ENCODE assay signal across 16 cellular contexts in the genomic region with DNA sequence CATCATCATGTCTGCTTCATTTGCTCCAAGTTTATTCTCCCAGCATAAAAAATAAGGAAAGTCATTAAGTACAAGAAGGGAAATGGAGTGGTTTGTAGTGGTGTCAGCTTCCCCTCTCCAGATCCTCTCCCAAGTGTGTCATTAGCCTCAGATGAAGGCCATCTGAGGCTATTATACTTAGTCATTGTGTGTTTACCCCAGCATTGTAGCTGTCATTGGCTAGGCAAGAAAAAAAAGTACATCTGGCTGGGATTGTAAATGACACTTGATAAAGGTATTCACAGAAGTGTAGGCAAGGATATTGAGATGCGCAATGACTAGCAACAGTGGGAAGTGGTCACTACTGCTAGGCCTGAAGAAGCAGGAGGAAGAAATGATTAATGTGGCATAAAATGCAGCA.
A peak's percentile ranks its signal among the peaks of the same experiment; 100 is the strongest.
DNase-seq lines count a peak whose midpoint lies in the region; ATAC-seq and TF ChIP-seq lines count a peak whose summit lies in the region.
"Had no signal": no experiment of that assay in that cellular context is flagged by ENCODE, and none has a peak within 500 bp of the region (broad histone marks: within the 10 kb centered on the region; RNA-seq: fewer than 3 reads in every experiment).

No MANE protein-coding gene starts in this region.

- no peak overlapping the region for H3K9ac ChIP-seq in SK-N-SH

- no peak for TF ChIP-seq CTCF in AG10803 (conservative IDR thresholded peaks at IDR 0.05; ENCODE audit: low read length)
- no peak for TF ChIP-seq CTCF in HFFc6 (IDR thresholded peaks at IDR 0.05)
- no peak for TF ChIP-seq CTCF in SK-N-SH (IDR thresholded peaks at IDR 0.05)
- TF ChIP-seq CTCF in hepatocyte (IDR thresholded peaks at IDR 0.05; ENCODE audit: poor library complexity) = no peak
- no peak for TF ChIP-seq CTCF in left ventricle myocardium inferior (IDR thresholded peaks at IDR 0.05; ENCODE audit: borderline replicate concordance)

- no peak for ATAC-seq in GM21737 (IDR thresholded peaks at IDR 0.05; ENCODE audit: unreplicated experiment)
- ATAC-seq: activated CD4-positive, alpha-beta T cell treated with anti-CD3 and anti-CD28 coated beads for 36 hours; activated T-cell treated with anti-CD3 and anti-CD28 coated beads, Interleukin-2, amount 50 U/mL, for 4 hours; T-helper 17 cell had no signal

- H3K27me3 Mint-ChIP-seq in HFFc6 (ENCODE audit: insufficient read depth) = peaks cover 3% of the 10 kb centered on the region
- H3K27me3 Mint-ChIP-seq: activated CD4-positive, alpha-beta T cell treated with anti-CD3 and anti-CD28 coated beads for 36 hours; T-helper 17 cell had no signal

- H3F3A ChIP-seq in SK-N-SH (replicated peaks; ENCODE audit: insufficient read depth) = peaks cover 3% of the 10 kb centered on the region

- H3K4me2 ChIP-seq in SK-N-SH (no peak overlapping the region), hepatocyte (no peak overlapping the region)

- peaks cover 0 to 9% of the 10 kb centered on the region in 2 experiments; a peak in 2 of 4 replicates for H3K4me1 ChIP-seq in SK-N-SH (ENCODE audit: control insufficient read depth in 1 of 2, insufficient read depth in 2 of 2, low read depth in 1 of 2, low read length in 1 of 2)
- no peaks in the 10 kb centered on the region for H3K4me1 ChIP-seq in hepatocyte (ENCODE audit: insufficient read depth)
- H3K4me1 ChIP-seq in left ventricle myocardium inferior = no peaks in the 10 kb centered on the region
- H3K4me1 ChIP-seq: uterus had no signal

- no peak overlapping the region for H3K27ac Mint-ChIP-seq in HFFc6
- H3K27ac Mint-ChIP-seq: activated CD4-positive, alpha-beta T cell treated with anti-CD3 and anti-CD28 coated beads for 36 hours; T-helper 17 cell had no signal

- H3K4me3 Mint-ChIP-seq in HFFc6 = no peak overlapping the region; the same call in 1 of the 2 replicates
- H3K4me3 Mint-ChIP-seq: activated CD4-positive, alpha-beta T cell treated with anti-CD3 and anti-CD28 coated beads for 36 hours; activated T-cell treated with anti-CD3 and anti-CD28 coated beads, Interleukin-2, amount 50 U/mL, for 4 hours; T-helper 17 cell had no signal

- no peaks in the 10 kb centered on the region for H3K9me3 Mint-ChIP-seq in HFFc6
- H3K9me3 Mint-ChIP-seq: activated T-cell treated with anti-CD3 and anti-CD28 coated beads, Interleukin-2, amount 50 U/mL, for 4 hours had no signal

- H2AFZ ChIP-seq in SK-N-SH (ENCODE audit: low read depth) = no peak overlapping the region
- no peak overlapping the region for H2AFZ ChIP-seq in hepatocyte

- H4K20me1 ChIP-seq in SK-N-SH (ENCODE audit: insufficient read depth) (no peaks in the 10 kb centered on the region), hepatocyte (ENCODE audit: insufficient read depth, poor library complexity, severe bottlenecking) (no peaks in the 10 kb centered on the region)

- H3K4me3 ChIP-seq in AG10803 (ENCODE audit: low read length) = no peak overlapping the region
- H3K4me3 ChIP-seq in SK-N-SH (ENCODE audit: low read depth in 2 of 2, low read length in 1 of 2) = no peak overlapping the region
- no peak overlapping the region for H3K4me3 ChIP-seq in hepatocyte
- H3K4me3 ChIP-seq in left ventricle myocardium inferior = no peak overlapping the region
- H3K4me3 ChIP-seq: uterus had no signal

- H3K27me3 ChIP-seq in SK-N-SH (ENCODE audit: insufficient read depth) (no peaks in the 10 kb centered on the region), hepatocyte (no peaks in the 10 kb centered on the region), left ventricle myocardium inferior (ENCODE audit: low read depth) (no peaks in the 10 kb centered on the region)
- H3K27me3 ChIP-seq: uterus had no signal

- 93% methylated on average over 1 of the region's 1 CpG for WGBS in SK-N-SH (ENCODE audit: low lambda C conversion rate)
- WGBS in hepatocyte (ENCODE audit: low lambda C conversion rate, missing lambda C conversion rate) = 93% methylated on average over 1 of the region's 1 CpG

- H3K79me2 ChIP-seq in SK-N-SH (ENCODE audit: insufficient read depth) = no peaks in the 10 kb centered on the region
- H3K79me2 ChIP-seq in hepatocyte = no peaks in the 10 kb centered on the region

- H3K36me3 ChIP-seq in SK-N-SH (replicated peaks in 1 of 2; ENCODE audit: control insufficient read depth in 1 of 2, insufficient read depth in 2 of 2, low read length in 1 of 2) = no peaks in the 10 kb centered on the region
- H3K36me3 ChIP-seq in hepatocyte (replicated peaks; ENCODE audit: insufficient read depth, low read depth) = no peaks in the 10 kb centered on the region
- no peaks in the 10 kb centered on the region for H3K36me3 ChIP-seq in left ventricle myocardium inferior
- H3K36me3 ChIP-seq: uterus had no signal

- POLR2A ChIA-PET in SK-N-SH (lab: Yijun Ruan, JAX) = no interaction called here

- peak; percentile 87 for DNase-seq in AG10803 (ENCODE audit: low read depth)
- peak; percentile 88 for DNase-seq in HFFc6
- DNase-seq in SK-N-SH = no peak
- peak; percentile 16 for DNase-seq in hepatocyte (ENCODE audit: low spot score)
- no peak for DNase-seq in MV-4-11 (lab: John Stamatoyannopoulos, UW)
- DNase-seq in SKM-1 treated with dmso at 0.1 percent for 144 hours (lab: John Stamatoyannopoulos, UW; ENCODE audit: unreplicated experiment) = no peak
- DNase-seq in left ventricle myocardium inferior = no peak
- DNase-seq: activated CD4-positive, alpha-beta T cell treated with anti-CD3 and anti-CD28 coated beads for 36 hours; activated T-cell treated with anti-CD3 and anti-CD28 coated beads, Interleukin-2, amount 50 U/mL, for 4 hours; amygdala; C1 segment of cervical spinal cord; NCI-H446 treated with DMSO at 0.1 percent for 48 hours; RPMI8226; T-helper 17 cell; uterus had no signal

- H3K9me2 ChIP-seq in SK-N-SH (no peaks in the 10 kb centered on the region), hepatocyte (replicated peaks; ENCODE audit: insufficient read depth) (no peaks in the 10 kb centered on the region)

- H3K27ac ChIP-seq in SK-N-SH (ENCODE audit: low read depth in 2 of 2, low read length in 1 of 2) (peak overlapping the region in 1 of 2 experiments; percentile 35; a peak in 3 of 4 replicates), hepatocyte (no peak overlapping the region), left ventricle myocardium inferior (replicated peaks) (no peak overlapping the region)
- H3K27ac ChIP-seq: uterus had no signal

- CTCF ChIA-PET in SK-N-SH (lab: Yijun Ruan, JAX) = interaction anchor here (1.9 kb wide), 1 partner anchor 26 kb away, joined by 9 read pairs; no protein-coding TSS in a partner anchor

- H3K4me1 Mint-ChIP-seq in HFFc6 (ENCODE audit: low read depth) = no peaks in the 10 kb centered on the region

- no peak for TF ChIP-seq EP300 in SK-N-SH (IDR thresholded peaks at IDR 0.05; ENCODE audit: borderline replicate concordance in 1 of 2, low read depth in 1 of 2, low read length in 1 of 2)

- no peaks in the 10 kb centered on the region for H3K36me3 Mint-ChIP-seq in HFFc6 (ENCODE audit: low read depth)

- intact Hi-C loops in left ventricle myocardium inferior (cut with micrococcal nuclease) = no loop called here

- no peak for TF ChIP-seq RAD21 in SK-N-SH (IDR thresholded peaks at IDR 0.05; ENCODE audit: low read length)

- H3K9me3 ChIP-seq in SK-N-SH (no peaks in the 10 kb centered on the region), hepatocyte (ENCODE audit: low read depth) (no peaks in the 10 kb centered on the region), left ventricle myocardium inferior (replicated peaks) (no peaks in the 10 kb centered on the region)
- H3K9me3 ChIP-seq: uterus had no signal

TF ChIP-seq in SK-N-SH, 30 proteins besides CTCF, POLR2A, EP300 and RAD21:
- TF ChIP-seq NRF1 (IDR thresholded peaks at IDR 0.05; ENCODE audit: low read depth, low read length) (no peak), TCF12 (IDR thresholded peaks at IDR 0.05) (peak; percentile 24; the same call in 1 of the 2 replicates), NFIC (IDR thresholded peaks at IDR 0.05; ENCODE audit: borderline replicate concordance) (no peak)
- TF ChIP-seq, protein P1, sequence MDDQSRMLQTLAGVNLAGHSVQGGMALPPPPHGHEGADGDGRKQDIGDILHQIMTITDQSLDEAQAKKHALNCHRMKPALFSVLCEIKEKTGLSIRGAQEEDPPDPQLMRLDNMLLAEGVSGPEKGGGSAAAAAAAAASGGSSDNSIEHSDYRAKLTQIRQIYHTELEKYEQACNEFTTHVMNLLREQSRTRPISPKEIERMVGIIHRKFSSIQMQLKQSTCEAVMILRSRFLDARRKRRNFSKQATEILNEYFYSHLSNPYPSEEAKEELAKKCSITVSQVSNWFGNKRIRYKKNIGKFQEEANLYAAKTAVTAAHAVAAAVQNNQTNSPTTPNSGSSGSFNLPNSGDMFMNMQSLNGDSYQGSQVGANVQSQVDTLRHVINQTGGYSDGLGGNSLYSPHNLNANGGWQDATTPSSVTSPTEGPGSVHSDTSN (IDR thresholded peaks at IDR 0.05) = peak; percentile 28; the same call in 1 of the 2 replicates
- TF ChIP-seq, protein P2, sequence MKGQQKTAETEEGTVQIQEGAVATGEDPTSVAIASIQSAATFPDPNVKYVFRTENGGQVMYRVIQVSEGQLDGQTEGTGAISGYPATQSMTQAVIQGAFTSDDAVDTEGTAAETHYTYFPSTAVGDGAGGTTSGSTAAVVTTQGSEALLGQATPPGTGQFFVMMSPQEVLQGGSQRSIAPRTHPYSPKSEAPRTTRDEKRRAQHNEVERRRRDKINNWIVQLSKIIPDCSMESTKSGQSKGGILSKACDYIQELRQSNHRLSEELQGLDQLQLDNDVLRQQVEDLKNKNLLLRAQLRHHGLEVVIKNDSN (IDR thresholded peaks at IDR 0.05; ENCODE audit: borderline replicate concordance, low read depth) = no peak

Comparison
In these comparisons a context has a peak if more than half of its experiments do, and no peak if none do; other contexts are left out.
1. DNase-seq: peak in AG10803 (single experiment), HFFc6 (single experiment) and hepatocyte (single experiment); none in SK-N-SH (single experiment), MV-4-11 (single experiment), SKM-1 treated with dmso at 0.1 percent for 144 hours (single experiment) and left ventricle myocardium inferior (single experiment).